ENCODE assay signal across 16 cellular contexts in genomic region chr10:62915192-62915591, GRCh38.
DNase-seq lines count a peak whose midpoint lies in the region; ATAC-seq and TF ChIP-seq lines count a peak whose summit lies in the region.
"Had no signal": no experiment of that assay in that cellular context is flagged by ENCODE, and none has a peak within 500 bp of the region (broad histone marks: within the 10 kb centered on the region; RNA-seq: fewer than 3 reads in every experiment).

No MANE protein-coding gene starts in this region.

- H3K9me3 ChIP-seq in GM23248 (ENCODE audit: low read depth) (no peaks in the 10 kb centered on the region), PC-3 (ENCODE audit: low read length) (no peaks in the 10 kb centered on the region), heart right ventricle (no peaks in the 10 kb centered on the region), skeletal muscle tissue (ENCODE audit: control insufficient read depth in 3 of 3, low read length in 3 of 3) (no peaks in the 10 kb centered on the region)
- no peaks in the 10 kb centered on the region for H3K9me3 ChIP-seq in CD8-positive, alpha-beta T cell (ENCODE audit: low read length)
- H3K9me3 ChIP-seq: BE2C, HAP-1, Peyer's patch had no signal

- H4K20me1 ChIP-seq in GM23248 (ENCODE audit: insufficient read depth) (no peaks in the 10 kb centered on the region), PC-3 (ENCODE audit: low read length) (no peaks in the 10 kb centered on the region)

- TF ChIP-seq CTCF in PC-3 (conservative IDR thresholded peaks at IDR 0.05; ENCODE audit: low read depth, low read length), result 0 out of 2 replicates have a peak, but pooled peaks have one; percentile 6
- no peak for TF ChIP-seq CTCF in heart right ventricle (IDR thresholded peaks at IDR 0.05)
- no peak for TF ChIP-seq CTCF in CD8-positive, alpha-beta T cell (IDR thresholded peaks at IDR 0.05)

- H3K4me1 ChIP-seq in GM23248 (ENCODE audit: insufficient read depth) (peaks cover 22% of the 10 kb centered on the region), PC-3 (ENCODE audit: insufficient read depth, low read length) (peaks cover 56% of the 10 kb centered on the region), heart right ventricle (peaks cover 0 to 26% (median 18%) of the 10 kb centered on the region in 9 donors), skeletal muscle tissue (ENCODE audit: control insufficient read depth in 3 of 3, insufficient read depth in 3 of 3, low read length in 3 of 3) (no peaks in the 10 kb centered on the region)
- no peaks in the 10 kb centered on the region for H3K4me1 ChIP-seq in CD8-positive, alpha-beta T cell (ENCODE audit: insufficient read depth, low read length)
- H3K4me1 ChIP-seq: BE2C, Peyer's patch had no signal

- peak overlapping the region; percentile 51 for H3K4me2 ChIP-seq in GM23248 (ENCODE audit: unreplicated experiment)
- peak overlapping the region; percentile 42 for H3K4me2 ChIP-seq in PC-3 (ENCODE audit: low read length)

- H3K27ac ChIP-seq in GM23248, result peak overlapping the region; percentile 81
- peak overlapping the region; percentile 75 for H3K27ac ChIP-seq in PC-3 (ENCODE audit: low read length)
- peak overlapping the region in 7 of 10 donors; percentile 0 to 67 (median 56) for H3K27ac ChIP-seq in heart right ventricle
- peak overlapping the region; percentile 16 for H3K27ac ChIP-seq in skeletal muscle tissue (ENCODE audit: low read depth, low read length)
- no peak overlapping the region for H3K27ac ChIP-seq in CD8-positive, alpha-beta T cell (ENCODE audit: low read depth, low read length)
- H3K27ac ChIP-seq: Peyer's patch had no signal

- H3K27me3 Mint-ChIP-seq in CD8-positive, alpha-beta T cell (ENCODE audit: low read depth), result peaks cover 4% of the 10 kb centered on the region

- H3K4me3 Mint-ChIP-seq in CD8-positive, alpha-beta T cell, result no peak overlapping the region
- H3K4me3 Mint-ChIP-seq: CD4-positive, alpha-beta memory T cell had no signal

- BruUV-seq in PC-3 (replicated peaks; lab: Mats Ljungman, UMichigan), result no TSS peak

- H3K36me3 ChIP-seq in GM23248 (ENCODE audit: low read depth), result no peaks in the 10 kb centered on the region
- H3K36me3 ChIP-seq in PC-3 (ENCODE audit: low read depth, low read length), result no peaks in the 10 kb centered on the region
- H3K36me3 ChIP-seq in heart right ventricle, result no peaks in the 10 kb centered on the region
- H3K36me3 ChIP-seq in skeletal muscle tissue (ENCODE audit: control insufficient read depth in 3 of 3, insufficient read depth in 3 of 3, low read length in 3 of 3), result no peaks in the 10 kb centered on the region
- H3K36me3 ChIP-seq in CD8-positive, alpha-beta T cell (ENCODE audit: insufficient read depth, low read length), result no peaks in the 10 kb centered on the region
- H3K36me3 ChIP-seq: BE2C, HAP-1, Peyer's patch had no signal

- H3K9ac ChIP-seq in GM23248 (no peak overlapping the region), PC-3 (ENCODE audit: low read length) (no peak overlapping the region), skeletal muscle tissue (ENCODE audit: low read depth in 1 of 3, low read length in 3 of 3) (no peak overlapping the region)

- H3K27ac Mint-ChIP-seq in CD8-positive, alpha-beta T cell, result no peak overlapping the region
- H3K27ac Mint-ChIP-seq: CD4-positive, alpha-beta memory T cell had no signal

- H3K4me3 ChIP-seq in GM23248 (no peak overlapping the region), PC-3 (ENCODE audit: low read length) (no peak overlapping the region; the same call in 1 of the 2 replicates), heart right ventricle (no peak overlapping the region), skeletal muscle tissue (ENCODE audit: low read length in 3 of 3) (no peak overlapping the region)
- H3K4me3 ChIP-seq in CD8-positive, alpha-beta T cell (ENCODE audit: low read depth, low read length), result no peak overlapping the region
- H3K4me3 ChIP-seq: HAP-1, Peyer's patch had no signal

- H3K36me3 Mint-ChIP-seq in CD8-positive, alpha-beta T cell, result no peaks in the 10 kb centered on the region
- H3K36me3 Mint-ChIP-seq: CD4-positive, alpha-beta memory T cell had no signal

- ATAC-seq in PC-3 (no peak), heart right ventricle (peak in 6 of 8 donors; percentile 66 to 82 (median 76)), HG02884 (IDR thresholded peaks at IDR 0.05; ENCODE audit: unreplicated experiment) (no peak)
- no peak for ATAC-seq in CD8-positive, alpha-beta T cell

- DNase-seq in GM23248, result no peak
- no peak for DNase-seq in PC-3
- peak in 1 of 2 donors; percentile 34 for DNase-seq in heart right ventricle
- DNase-seq in amygdala (lab: John Stamatoyannopoulos, UW), result no peak
- DNase-seq in CD8-positive, alpha-beta T cell, result no peak
- DNase-seq: BE2C; CD4-positive, alpha-beta memory T cell; DMS79 treated with DMSO at 0.1 percent for 48 hours; NCI-H1048; NCI-H2081 treated with DMSO at 0.1 percent for 48 hours; NCI-H510A treated with DMSO at 0.1 percent for 48 hours; Peyer's patch; SIG-M5 had no signal

- H3K9me2 ChIP-seq in GM23248 (ENCODE audit: insufficient read depth), result no peaks in the 10 kb centered on the region
- 0 out of 2 replicates have a peak, but pooled peaks cover 11% of the 10 kb centered on the region for H3K9me2 ChIP-seq in PC-3 (replicated peaks; ENCODE audit: low read length)

- H3K79me2 ChIP-seq in GM23248 (ENCODE audit: insufficient read depth) (no peaks in the 10 kb centered on the region), PC-3 (ENCODE audit: low read length) (no peaks in the 10 kb centered on the region)

- no peaks in the 10 kb centered on the region for H3K27me3 ChIP-seq in GM23248 (replicated peaks; ENCODE audit: insufficient read depth)
- H3K27me3 ChIP-seq in PC-3 (ENCODE audit: low read length), result no peaks in the 10 kb centered on the region
- peaks cover 0 to 3% (median 0%) of the 10 kb centered on the region in 7 donors for H3K27me3 ChIP-seq in heart right ventricle
- no peaks in the 10 kb centered on the region for H3K27me3 ChIP-seq in skeletal muscle tissue (ENCODE audit: control insufficient read depth in 3 of 3, insufficient read depth in 3 of 3, low read length in 3 of 3)
- H3K27me3 ChIP-seq in CD8-positive, alpha-beta T cell (ENCODE audit: insufficient read depth, low read length), result no peaks in the 10 kb centered on the region
- H3K27me3 ChIP-seq: BE2C, Peyer's patch had no signal

- no peak overlapping the region for H2AFZ ChIP-seq in GM23248
- H2AFZ ChIP-seq in PC-3 (ENCODE audit: low read length), result no peak overlapping the region

- CTCF ChIA-PET in PC-3 (lab: Charles Lee), result no interaction called here
- CTCF ChIA-PET in CD8-positive, alpha-beta T cell (lab: Charles Lee), result interaction anchor here (1.1 kb wide), 1 partner anchor 9 kb away, joined by 3 read pairs; no protein-coding TSS in a partner anchor

- in situ Hi-C loops in GM23248 (cut with MboI), result no loop called here

- POLR2A ChIA-PET in PC-3 (lab: Charles Lee; ENCODE audit: unreplicated experiment), result no interaction called here
- POLR2A ChIA-PET in CD8-positive, alpha-beta T cell (lab: Charles Lee), result interaction anchor here (1.0 kb wide), 1 partner anchor 9 kb away, joined by 3 read pairs; no protein-coding TSS in a partner anchor

- H3F3A ChIP-seq in GM23248 (ENCODE audit: insufficient read depth) (peaks cover 25% of the 10 kb centered on the region), PC-3 (ENCODE audit: low read length, unreplicated experiment) (peaks cover 21% of the 10 kb centered on the region)

- H3K4me1 Mint-ChIP-seq in CD8-positive, alpha-beta T cell (ENCODE audit: low read depth), result no peaks in the 10 kb centered on the region
- H3K4me1 Mint-ChIP-seq: CD4-positive, alpha-beta memory T cell had no signal

- H3K9me3 Mint-ChIP-seq in CD8-positive, alpha-beta T cell, result no peaks in the 10 kb centered on the region
- H3K9me3 Mint-ChIP-seq: CD4-positive, alpha-beta memory T cell had no signal

- intact Hi-C loops in PC-3 (cut with micrococcal nuclease), result no loop called here
- intact Hi-C loops in heart right ventricle (cut with DNase I), result no loop called here
- intact Hi-C loops in CD8-positive, alpha-beta T cell (cut with DNase I, micrococcal nuclease), result no loop called here

Comparison
In these comparisons a context has a peak if more than half of its experiments do, and no peak if none do; other contexts are left out.
1. ATAC-seq: peak in heart right ventricle (6 of 8); none in PC-3 (single experiment), HG02884 (single experiment) and CD8-positive, alpha-beta T cell (single experiment).